ENCODE assay signal across 1 cellular context in the genomic region with DNA sequence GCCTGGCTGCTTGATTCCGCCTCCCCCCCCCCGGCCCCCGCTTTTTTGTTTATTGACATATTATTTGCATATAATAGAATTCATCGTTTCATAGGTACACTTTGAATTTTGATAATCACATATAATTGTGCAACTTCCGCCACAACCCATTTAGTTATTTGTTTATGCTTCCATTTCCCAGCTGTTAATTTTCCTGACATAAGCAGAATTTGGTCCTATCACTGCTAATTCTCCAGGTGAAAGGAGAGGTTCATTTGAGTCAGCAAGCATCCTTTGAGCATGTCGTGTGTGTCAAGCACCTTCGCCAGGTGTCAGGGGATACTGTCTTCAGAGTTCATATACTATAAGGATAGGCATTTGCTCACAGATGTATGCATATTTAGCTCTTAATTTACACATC.
A peak's percentile ranks its signal among the peaks of the same experiment; 100 is the strongest.
TF ChIP-seq lines count a peak whose summit lies in the region.

No MANE protein-coding gene starts in this region.

TF ChIP-seq in K562, 482 proteins besides CTCF, POLR2A, EP300 and RAD21 (continued from another document):
- TF ChIP-seq C11orf30 (IDR thresholded peaks at IDR 0.05; ENCODE audit: low read depth) (peak; percentile 18; the same call in 1 of the 2 replicates), ZNF316 (IDR thresholded peaks at IDR 0.05) (peak; percentile 29; the same call in 1 of the 2 replicates)
- TF ChIP-seq, protein P1, sequence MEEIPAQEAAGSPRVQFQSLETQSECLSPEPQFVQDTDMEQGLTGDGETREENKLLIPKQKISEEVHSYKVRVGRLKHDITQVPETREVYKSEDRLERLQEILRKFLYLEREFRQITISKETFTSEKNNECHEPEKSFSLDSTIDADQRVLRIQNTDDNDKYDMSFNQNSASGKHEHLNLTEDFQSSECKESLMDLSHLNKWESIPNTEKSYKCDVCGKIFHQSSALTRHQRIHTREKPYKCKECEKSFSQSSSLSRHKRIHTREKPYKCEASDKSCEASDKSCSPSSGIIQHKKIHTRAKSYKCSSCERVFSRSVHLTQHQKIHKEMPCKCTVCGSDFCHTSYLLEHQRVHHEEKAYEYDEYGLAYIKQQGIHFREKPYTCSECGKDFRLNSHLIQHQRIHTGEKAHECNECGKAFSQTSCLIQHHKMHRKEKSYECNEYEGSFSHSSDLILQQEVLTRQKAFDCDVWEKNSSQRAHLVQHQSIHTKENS (CRISPR knock-in tag; IDR thresholded peaks at IDR 0.05), result no peak
